Comparison of ENCODE assay signal across 8 cellular contexts in the genomic region with DNA sequence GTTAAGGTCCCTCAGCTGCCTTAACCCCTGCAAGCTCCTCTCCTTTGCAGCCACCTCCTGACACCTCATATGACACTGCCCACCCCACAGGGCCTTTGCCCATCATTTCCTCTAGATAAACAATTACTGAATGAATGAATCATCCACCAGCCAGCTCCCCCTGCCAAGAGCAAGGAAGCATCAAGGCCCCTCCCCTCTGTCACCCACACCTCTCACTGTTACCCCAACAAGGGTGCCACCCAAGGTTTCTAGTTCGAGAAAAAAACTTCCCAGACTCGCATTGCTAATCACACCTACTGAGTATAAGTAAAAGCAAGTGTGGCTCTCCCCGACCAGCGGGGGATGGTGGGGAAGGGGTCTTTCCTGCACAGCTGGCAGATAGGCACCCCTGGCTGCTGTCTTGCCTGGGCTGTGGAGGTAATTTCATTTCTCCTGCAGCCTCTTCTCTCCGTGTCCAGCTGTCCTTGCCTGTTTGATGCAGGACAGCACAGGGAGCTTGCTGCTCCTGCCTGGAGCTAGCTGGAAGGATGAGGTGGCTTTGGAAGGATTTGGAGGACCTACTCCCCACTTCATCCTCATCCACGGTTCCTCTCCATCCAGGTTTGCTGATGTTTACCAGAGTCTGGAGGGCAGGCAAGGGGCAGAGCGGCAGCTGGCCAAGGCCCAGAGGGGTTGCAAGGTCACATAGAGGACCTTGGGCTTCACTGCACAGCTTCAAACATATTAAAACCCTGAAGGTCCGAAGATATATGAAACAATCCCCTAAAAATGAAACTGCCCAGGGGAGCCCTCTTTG. TPM values are rescaled to one million over a fixed set of nuclear protein-coding genes. Genes with fewer than 3 reads are reported as not detected.
DNase-seq lines count a peak whose midpoint lies in the region; ATAC-seq, FAIRE-seq and TF ChIP-seq lines count a peak whose summit lies in the region.

No MANE protein-coding gene starts in this region.

- no peaks in the 10 kb centered on the region for H3K36me3 ChIP-seq in H7 (replicated peaks; ENCODE audit: control insufficient read depth, insufficient read depth, low read length)

- POLR2A ChIA-PET in activated CD4-positive, alpha-beta T cell treated with anti-CD3 and anti-CD28 coated beads, Interleukin-2, amount 10 ng/mL, durations not matched to agents 7 days and 5 days (lab: Charles Lee), result interaction anchor here (0.7 kb wide), 1 partner anchor 539 kb away, joined by 3 read pairs; the partner anchor contains the start of gene SDE2

- CTCF ChIA-PET in activated CD4-positive, alpha-beta T cell treated with anti-CD3 and anti-CD28 coated beads, Interleukin-2, amount 10 ng/mL, durations not matched to agents 7 days and 5 days (lab: Charles Lee), result interaction anchor here (1.3 to 3.7 kb wide), 5 partner anchors 10 to 28 kb away, joined by 6 to 18 read pairs (median 6); no protein-coding TSS in a partner anchor

- H3K27ac Mint-ChIP-seq in activated CD4-positive, alpha-beta T cell treated with anti-CD3 and anti-CD28 coated beads, Interleukin-2, amount 10 ng/mL, durations not matched to agents 7 days and 5 days, result peak overlapping the region; percentile 61

- TF ChIP-seq CTCF in epithelial cell of esophagus (IDR thresholded peaks at IDR 0.05; ENCODE audit: insufficient read depth, low read depth, low read length, missing control alignments), result no peak

- H3K36me3 Mint-ChIP-seq in activated CD4-positive, alpha-beta T cell treated with anti-CD3 and anti-CD28 coated beads, Interleukin-2, amount 10 ng/mL, durations not matched to agents 7 days and 5 days (ENCODE audit: low read depth), result no peaks in the 10 kb centered on the region

- ATAC-seq in GM21737 (IDR thresholded peaks at IDR 0.05; ENCODE audit: unreplicated experiment), result no peak

- no peak overlapping the region for H3K4me3 Mint-ChIP-seq in activated CD4-positive, alpha-beta T cell treated with anti-CD3 and anti-CD28 coated beads, Interleukin-2, amount 10 ng/mL, durations not matched to agents 7 days and 5 days

- H3K9me3 Mint-ChIP-seq in activated CD4-positive, alpha-beta T cell treated with anti-CD3 and anti-CD28 coated beads, Interleukin-2, amount 10 ng/mL, durations not matched to agents 7 days and 5 days, result no peaks in the 10 kb centered on the region

- H3K4me3 ChIP-seq in H7 (ENCODE audit: insufficient read depth, low read depth, low read length) (no peak overlapping the region), epithelial cell of esophagus (ENCODE audit: low read length) (no peak overlapping the region)

- H3K27me3 ChIP-seq in H7 (ENCODE audit: control insufficient read depth, insufficient read depth, low read length), result no peaks in the 10 kb centered on the region

- peaks cover 65% of the 10 kb centered on the region for H3K4me1 Mint-ChIP-seq in activated CD4-positive, alpha-beta T cell treated with anti-CD3 and anti-CD28 coated beads, Interleukin-2, amount 10 ng/mL, durations not matched to agents 7 days and 5 days

- DNase-seq in H7 (peak; percentile 51), epithelial cell of esophagus (ENCODE audit: low read depth) (peak; percentile 49), SHP77 treated with DMSO at 0.1 percent for 48 hours (lab: John Stamatoyannopoulos, UW) (no peak), urothelium cell line (ENCODE audit: low spot score) (no peak), NCI-H1417 treated with DMSO at 0.1 percent for 48 hours (lab: John Stamatoyannopoulos, UW) (no peak)
- DNase-seq in activated CD4-positive, alpha-beta T cell treated with anti-CD3 and anti-CD28 coated beads, Interleukin-2, amount 10 ng/mL, durations not matched to agents 7 days and 5 days, result peak; percentile 48
- DNase-seq in stimulated activated CD4-positive, alpha-beta T cell treated with anti-CD3 and anti-CD28 coated beads, Interleukin-4, amount 100 ng/mL, for 4 hours, result peak; percentile 29 to 60

- H3K27me3 Mint-ChIP-seq in activated CD4-positive, alpha-beta T cell treated with anti-CD3 and anti-CD28 coated beads, Interleukin-2, amount 10 ng/mL, durations not matched to agents 7 days and 5 days, result no peaks in the 10 kb centered on the region

- FAIRE-seq in urothelium cell line (lab: Jason Lieb, UNC), result no peak

RNA-seq across cellular contexts. Expression of gene LBR, which starts 33.1 kb away (rescaled TPM):
- 82.6 and 97.1 TPM in 2 replicates for total RNA-seq in H7 (2014; rRNA removed; shearing (Covaris generic))
- total RNA-seq in activated CD4-positive, alpha-beta T cell treated with anti-CD3 and anti-CD28 coated beads, Interleukin-2, amount 10 ng/mL, durations not matched to agents 7 days and 5 days, result 100 to 1,000 TPM; 239 to 296 TPM

Comparison
In these comparisons a context has a peak if more than half of its experiments do, and no peak if none do; other contexts are left out.
1. DNase-seq: peak in H7 (single experiment), activated CD4-positive, alpha-beta T cell treated with anti-CD3 and anti-CD28 coated beads, Interleukin-2, amount 10 ng/mL, durations not matched to agents 7 days and 5 days (single experiment), epithelial cell of esophagus (single experiment) and stimulated activated CD4-positive, alpha-beta T cell treated with anti-CD3 and anti-CD28 coated beads, Interleukin-4, amount 100 ng/mL, for 4 hours (2 of 2); none in SHP77 treated with DMSO at 0.1 percent for 48 hours (single experiment), urothelium cell line (single experiment) and NCI-H1417 treated with DMSO at 0.1 percent for 48 hours (single experiment).